ENCODE assay signal across 20 cellular contexts in genomic region chr2:196598412-196598811, GRCh38.
"Had no signal": no experiment of that assay in that cellular context is flagged by ENCODE, and none has a peak within 500 bp of the region (broad histone marks: within the 10 kb centered on the region; RNA-seq: fewer than 3 reads in every experiment).

No MANE protein-coding gene starts in this region.

- H3K27ac ChIP-seq: colonic mucosa, gastrocnemius medialis, left ventricle myocardium inferior, lower lobe of right lung, ovary, tibial nerve, upper lobe of right lung, vagina had no signal

- H3K9me3 Mint-ChIP-seq: memory B cell, mesothelial cell of epicardium, natural killer cell, neural crest cell had no signal

- H3K4me1 Mint-ChIP-seq: natural killer cell had no signal

- H3K27me3 ChIP-seq: ovary, vagina had no signal

- H3K36me3 ChIP-seq: colonic mucosa, gastrocnemius medialis, left ventricle myocardium inferior, lower lobe of right lung, ovary, tibial nerve, upper lobe of right lung, vagina had no signal

- H3K4me2 ChIP-seq: smooth muscle cell had no signal

- H3K27ac Mint-ChIP-seq: immature natural killer cell, memory B cell, mesothelial cell of epicardium, natural killer cell had no signal

- H3K4me1 ChIP-seq: colonic mucosa, gastrocnemius medialis, lower lobe of right lung, vagina had no signal

- H3K36me3 Mint-ChIP-seq: immature natural killer cell, memory B cell, mesothelial cell of epicardium, natural killer cell had no signal

- H3K4me3 ChIP-seq: colonic mucosa, gastrocnemius medialis, left ventricle myocardium inferior, lower lobe of right lung, ovary, smooth muscle cell, tibial nerve, upper lobe of right lung, vagina had no signal

- H3K9me3 ChIP-seq: colonic mucosa, gastrocnemius medialis, left ventricle myocardium inferior, lower lobe of right lung, ovary, tibial nerve, upper lobe of right lung, vagina had no signal

- H3K4me3 Mint-ChIP-seq: immature natural killer cell, memory B cell, mesothelial cell of epicardium, natural killer cell, neural crest cell had no signal

- DNase-seq: colonic mucosa; dermis blood vessel endothelial cell; gastrocnemius medialis; immature natural killer cell; kidney; left cardiac atrium; left ventricle myocardium inferior; lower lobe of right lung; natural killer cell; ovary; right cardiac atrium; stimulated activated CD4-positive, alpha-beta T cell treated with anti-CD3 and anti-CD28 coated beads, Interleukin-2, amount 100 ng/mL, for 48 hours; stimulated activated naive CD4-positive, alpha-beta T cell treated with Interleukin-2 at 50 U/mL for 16 hours; upper lobe of right lung had no signal

- ATAC-seq: gastrocnemius medialis, left cardiac atrium, lower lobe of right lung, natural killer cell, right cardiac atrium, upper lobe of right lung had no signal
